25 cellular contexts compared by ENCODE assay signal in genomic region chr3:141065258-141065657, GRCh38. TPM values are rescaled to one million over a fixed set of nuclear protein-coding genes. Genes with fewer than 3 reads are reported as not detected.
DNase-seq lines count a peak whose midpoint lies in the region; ATAC-seq and TF ChIP-seq lines count a peak whose summit lies in the region.
"Had no signal": no experiment of that assay in that cellular context is flagged by ENCODE, and none has a peak within 500 bp of the region (broad histone marks: within the 10 kb centered on the region; RNA-seq: fewer than 3 reads in every experiment).

No MANE protein-coding gene starts in this region.

- TF ChIP-seq CTCF in coronary artery (IDR thresholded peaks at IDR 0.05) (no peak), neural crest cell (conservative IDR thresholded peaks at IDR 0.05) (no peak), upper lobe of right lung (IDR thresholded peaks at IDR 0.05) (no peak)

- intact Hi-C loops in upper lobe of right lung (cut with DNase I), result no loop called here

- H3K27ac ChIP-seq in coronary artery (no peak overlapping the region), upper lobe of right lung (no peak overlapping the region)
- H3K27ac ChIP-seq: 22Rv1, BLaER1, KMS-11, Peyer's patch, SJSA1 had no signal

- ATAC-seq in upper lobe of right lung, result no peak
- no peak for ATAC-seq in GM19324 (IDR thresholded peaks at IDR 0.05; ENCODE audit: low FRiP score, unreplicated experiment)
- ATAC-seq: GM23338, HCT116 had no signal

- H3K9me3 ChIP-seq in upper lobe of right lung, result no peaks in the 10 kb centered on the region
- H3K9me3 ChIP-seq: Caco-2, Peyer's patch, SJSA1 had no signal

- no peaks in the 10 kb centered on the region for H3K4me1 ChIP-seq in upper lobe of right lung
- H3K4me1 ChIP-seq: Caco-2, Peyer's patch, SJSA1 had no signal

- H3K4me3 Mint-ChIP-seq in neural crest cell, result no peak overlapping the region
- H3K4me3 Mint-ChIP-seq: CD4-positive, alpha-beta memory T cell; GM23338 had no signal

- H3K27me3 ChIP-seq in upper lobe of right lung, result no peaks in the 10 kb centered on the region
- H3K27me3 ChIP-seq: BLaER1, Peyer's patch had no signal

- peak overlapping the region; percentile 58 for H3K27ac Mint-ChIP-seq in neural crest cell (ENCODE audit: unreplicated experiment)
- H3K27ac Mint-ChIP-seq: CD4-positive, alpha-beta memory T cell; GM23338 had no signal

- no peaks in the 10 kb centered on the region for H3K9me3 Mint-ChIP-seq in neural crest cell
- H3K9me3 Mint-ChIP-seq: GM23338 had no signal

- DNase-seq in activated CD8-positive, alpha-beta memory T cell treated with anti-CD3 and anti-CD28 coated beads for 24 hours, result peak; percentile 24
- no peak for DNase-seq in activated CD8-positive, alpha-beta memory T cell treated with anti-CD3 and anti-CD28 coated beads, Interleukin-2, amount 50 U/mL, for 4 hours
- DNase-seq in coronary artery (ENCODE audit: low spot score) (peak; percentile 43), neural crest cell (ENCODE audit: low read depth, low spot score) (no peak), upper lobe of right lung (peak; percentile 30), NCI-H774 (lab: John Stamatoyannopoulos, UW) (no peak)
- DNase-seq in central memory CD4-positive, alpha-beta T cell, result no peak
- DNase-seq: ACHN; CD4-positive, alpha-beta memory T cell; IMR-90; NCI-H1105; NCI-H146; NCI-H2029; NCI-H226; NCI-H510A treated with DMSO at 0.1 percent for 48 hours; Peyer's patch had no signal

- no peaks in the 10 kb centered on the region for H3K36me3 ChIP-seq in upper lobe of right lung
- H3K36me3 ChIP-seq: BLaER1, Peyer's patch, SJSA1 had no signal

- H3K4me1 Mint-ChIP-seq in neural crest cell, result peaks cover 47% of the 10 kb centered on the region
- H3K4me1 Mint-ChIP-seq: CD4-positive, alpha-beta memory T cell had no signal

- H3K4me3 ChIP-seq in coronary artery (no peak overlapping the region), upper lobe of right lung (no peak overlapping the region)
- H3K4me3 ChIP-seq: BLaER1, GM23338, Peyer's patch, SJSA1 had no signal

- H3K36me3 Mint-ChIP-seq in neural crest cell (ENCODE audit: low read depth), result peaks cover 5% of the 10 kb centered on the region
- H3K36me3 Mint-ChIP-seq: CD4-positive, alpha-beta memory T cell had no signal

- H3K27me3 Mint-ChIP-seq in neural crest cell (ENCODE audit: low read depth), result no peaks in the 10 kb centered on the region

RNA-seq across cellular contexts. Expression of gene SPSB4, which starts 14.1 kb away (rescaled TPM):
- total RNA-seq in neural crest cell, result 33.2 and 35.1 TPM in 2 replicates
- total RNA-seq in upper lobe of right lung, result 1.2 TPM
- total RNA-seq: Caco-2; CD4-positive, alpha-beta memory T cell; IMR-90; OCI-LY7 had no signal

Comparison
In these comparisons a context has a peak if more than half of its experiments do, and no peak if none do; other contexts are left out.
1. DNase-seq: peak in activated CD8-positive, alpha-beta memory T cell treated with anti-CD3 and anti-CD28 coated beads for 24 hours (single experiment), coronary artery (single experiment) and upper lobe of right lung (single experiment); none in activated CD8-positive, alpha-beta memory T cell treated with anti-CD3 and anti-CD28 coated beads, Interleukin-2, amount 50 U/mL, for 4 hours (single experiment), neural crest cell (single experiment), central memory CD4-positive, alpha-beta T cell (single experiment) and NCI-H774 (single experiment).
2. RNA of gene SPSB4, which starts 14.1 kb away (total RNA-seq): 33.2 to 35.1 TPM in neural crest cell; 1.2 TPM in upper lobe of right lung (single experiment); every median in the first group is over 10 times any median in the second.